Comparison of ENCODE assay signal across 25 cellular contexts in genomic region chr6:46199387-46199786, GRCh38. TPM values are rescaled to one million over a fixed set of nuclear protein-coding genes. Genes with fewer than 3 reads are reported as not detected.
A peak's percentile ranks its signal among the peaks of the same experiment; 100 is the strongest.
DNase-seq lines count a peak whose midpoint lies in the region; ATAC-seq and TF ChIP-seq lines count a peak whose summit lies in the region.
"Had no signal": no experiment of that assay in that cellular context is flagged by ENCODE, and none has a peak within 500 bp of the region (broad histone marks: within the 10 kb centered on the region; RNA-seq: fewer than 3 reads in every experiment).

No MANE protein-coding gene starts in this region.

- H3K4me1 ChIP-seq in left ventricle myocardium inferior = no peaks in the 10 kb centered on the region
- H3K4me1 ChIP-seq in gastroesophageal sphincter = no peaks in the 10 kb centered on the region
- H3K4me1 ChIP-seq: BLaER1, upper lobe of left lung had no signal

- H3K27ac ChIP-seq in left ventricle myocardium inferior (replicated peaks) (no peak overlapping the region), gastroesophageal sphincter (no peak overlapping the region)
- H3K27ac ChIP-seq: BLaER1, upper lobe of left lung had no signal

- H3K4me1 Mint-ChIP-seq in stimulated activated naive B cell treated with anti-CD40 and anti-IgM and Interleukin-4, amounts not matched to agents 10 μg/mL and 1 μg/mL and 100 μg/mL, for 72 hours = no peaks in the 10 kb centered on the region
- H3K4me1 Mint-ChIP-seq: mesothelial cell of epicardium had no signal

- H3K27me3 Mint-ChIP-seq in stimulated activated naive B cell treated with anti-CD40 and anti-IgM and Interleukin-4, amounts not matched to agents 10 μg/mL and 1 μg/mL and 100 μg/mL, for 72 hours = peaks cover 13 to 15% of the 10 kb centered on the region in 2 donors
- H3K27me3 Mint-ChIP-seq: natural killer cell treated with Interleukin-12 subunit alpha and Interleukin-12 subunit beta and Interleukin-15 and Interleukin-18, amount 100 ng/mL, for 72 hours had no signal

- no peak for DNase-seq in Right ventricle myocardium inferior (ENCODE audit: missing footprints)
- DNase-seq in left ventricle myocardium inferior = no peak
- DNase-seq in cardiac fibroblast (ENCODE audit: low read depth in 2 of 2) = peak; percentile 70 to 90
- peak; percentile 6 for DNase-seq in iris pigment epithelial cell (ENCODE audit: low read depth)
- DNase-seq in superior temporal gyrus (ENCODE audit: extremely low spot score) = no peak
- DNase-seq in stimulated activated naive B cell treated with anti-CD40 and anti-IgM and Interleukin-4, amounts not matched to agents 10 μg/mL and 1 μg/mL and 100 μg/mL, for 72 hours = no peak
- no peak for DNase-seq in H4 (ENCODE audit: low spot score)
- DNase-seq: 8988T; activated CD4-positive, alpha-beta T cell treated with anti-CD3 and anti-CD28 coated beads for 1 hour; activated naive CD4-positive, alpha-beta T cell treated with anti-CD3 and anti-CD28 coated beads, Interleukin-2, amount 50 U/mL, for 16 hours; activated T-cell treated with anti-CD3 and anti-CD28 coated beads, Interleukin-2, amount 50 U/mL, for 4 hours; left cardiac atrium; NCI-H1417 treated with DMSO at 0.1 percent for 48 hours; NCI-H69; posterior cingulate gyrus; SHP77; stimulated activated CD4-positive, alpha-beta T cell treated with anti-CD3 and anti-CD28 coated beads, Interleukin-4, amount 100 ng/mL, for 1 hour; upper lobe of left lung had no signal

- 69 to 92% methylated on average over 5 of the region's 5 CpGs for WGBS in gastroesophageal sphincter (ENCODE audit: low coverage in 1 of 2), 2 donors

- H3K36me3 Mint-ChIP-seq in stimulated activated naive B cell treated with anti-CD40 and anti-IgM and Interleukin-4, amounts not matched to agents 10 μg/mL and 1 μg/mL and 100 μg/mL, for 72 hours = peaks cover 0 to 3% of the 10 kb centered on the region in 2 donors
- H3K36me3 Mint-ChIP-seq: mesothelial cell of epicardium; natural killer cell treated with Interleukin-12 subunit alpha and Interleukin-12 subunit beta and Interleukin-15 and Interleukin-18, amount 100 ng/mL, for 72 hours had no signal

- H3K27ac Mint-ChIP-seq in stimulated activated naive B cell treated with anti-CD40 and anti-IgM and Interleukin-4, amounts not matched to agents 10 μg/mL and 1 μg/mL and 100 μg/mL, for 72 hours = no peak overlapping the region
- H3K27ac Mint-ChIP-seq: mesothelial cell of epicardium; natural killer cell treated with Interleukin-12 subunit alpha and Interleukin-12 subunit beta and Interleukin-15 and Interleukin-18, amount 100 ng/mL, for 72 hours; stimulated activated naive CD8-positive, alpha-beta T cell treated with anti-CD3 and anti-CD28 coated beads, Interleukin-15, Interleukin-2, amounts not matched to agents 100 ng/mL and 50 ng/mL, for 24 hours had no signal

- no peak for TF ChIP-seq POLR2A in gastroesophageal sphincter (IDR thresholded peaks at IDR 0.05)

- no peak for TF ChIP-seq EP300 in gastroesophageal sphincter (IDR thresholded peaks at IDR 0.05)

- intact Hi-C loops in Right ventricle myocardium inferior (cut with DNase I) = no loop called here
- intact Hi-C loops in left ventricle myocardium inferior (cut with micrococcal nuclease) = no loop called here

- H3K4me3 ChIP-seq in left ventricle myocardium inferior (no peak overlapping the region), cardiac fibroblast (replicated peaks in 1 of 2; ENCODE audit: low read depth in 2 of 2, low read length in 2 of 2) (no peak overlapping the region), gastroesophageal sphincter (no peak overlapping the region)
- H3K4me3 ChIP-seq: BLaER1, smooth muscle cell, upper lobe of left lung had no signal

- H3K36me3 ChIP-seq in left ventricle myocardium inferior (no peaks in the 10 kb centered on the region), gastroesophageal sphincter (no peaks in the 10 kb centered on the region)
- H3K36me3 ChIP-seq: BLaER1, upper lobe of left lung had no signal

- peaks cover 2 to 11% of the 10 kb centered on the region in 2 donors for H3K9me3 Mint-ChIP-seq in stimulated activated naive B cell treated with anti-CD40 and anti-IgM and Interleukin-4, amounts not matched to agents 10 μg/mL and 1 μg/mL and 100 μg/mL, for 72 hours
- H3K9me3 Mint-ChIP-seq: mesothelial cell of epicardium; natural killer cell treated with Interleukin-12 subunit alpha and Interleukin-12 subunit beta and Interleukin-15 and Interleukin-18, amount 100 ng/mL, for 72 hours; stimulated activated naive CD8-positive, alpha-beta T cell treated with anti-CD3 and anti-CD28 coated beads, Interleukin-15, Interleukin-2, amounts not matched to agents 100 ng/mL and 50 ng/mL, for 24 hours had no signal

- no peak overlapping the region for H3K4me3 Mint-ChIP-seq in stimulated activated naive B cell treated with anti-CD40 and anti-IgM and Interleukin-4, amounts not matched to agents 10 μg/mL and 1 μg/mL and 100 μg/mL, for 72 hours
- H3K4me3 Mint-ChIP-seq: activated T-cell treated with anti-CD3 and anti-CD28 coated beads, Interleukin-2, amount 50 U/mL, for 4 hours; mesothelial cell of epicardium; natural killer cell treated with Interleukin-12 subunit alpha and Interleukin-12 subunit beta and Interleukin-15 and Interleukin-18, amount 100 ng/mL, for 72 hours; stimulated activated naive CD8-positive, alpha-beta T cell treated with anti-CD3 and anti-CD28 coated beads, Interleukin-15, Interleukin-2, amounts not matched to agents 100 ng/mL and 50 ng/mL, for 24 hours had no signal

- ATAC-seq in Right ventricle myocardium inferior = peak; percentile 54
- no peak for ATAC-seq in stimulated activated naive B cell treated with anti-CD40 and anti-IgM and Interleukin-4, amounts not matched to agents 10 μg/mL and 1 μg/mL and 100 μg/mL, for 72 hours (replicated peaks)
- ATAC-seq in gastroesophageal sphincter = no peak
- ATAC-seq: activated T-cell treated with anti-CD3 and anti-CD28 coated beads, Interleukin-2, amount 50 U/mL, for 4 hours; natural killer cell treated with Interleukin-12 subunit alpha and Interleukin-12 subunit beta and Interleukin-15 and Interleukin-18, amount 100 ng/mL, for 72 hours had no signal

- TF ChIP-seq CTCF in left ventricle myocardium inferior (IDR thresholded peaks at IDR 0.05; ENCODE audit: borderline replicate concordance) = no peak
- no peak for TF ChIP-seq CTCF in cardiac fibroblast (IDR thresholded peaks at IDR 0.05; ENCODE audit: low read depth, low read length)
- no peak for TF ChIP-seq CTCF in gastroesophageal sphincter (IDR thresholded peaks at IDR 0.05)

- H3K9me3 ChIP-seq in left ventricle myocardium inferior (replicated peaks) (no peaks in the 10 kb centered on the region), gastroesophageal sphincter (no peaks in the 10 kb centered on the region)
- H3K9me3 ChIP-seq: BLaER1, upper lobe of left lung had no signal

- H3K27me3 ChIP-seq in left ventricle myocardium inferior (ENCODE audit: low read depth) (no peaks in the 10 kb centered on the region), gastroesophageal sphincter (no peaks in the 10 kb centered on the region)
- H3K27me3 ChIP-seq: BLaER1, upper lobe of left lung had no signal

RNA-seq across cellular contexts. Expression of gene ENPP5, which starts 28.6 kb away (rescaled TPM):
- 2.8 TPM for total RNA-seq in Right ventricle myocardium inferior
- total RNA-seq in left ventricle myocardium inferior = 3.0 TPM
- total RNA-seq in gastroesophageal sphincter = 1 to 10 TPM in 3 of 4 donors, under 1 TPM in 1; 0.47 to 2.6 (median 1.3) TPM
- 0.89 and 1.1 TPM in 2 replicates for total RNA-seq in H4 (2014; rRNA removed; shearing (Covaris generic))
- total RNA-seq: activated T-cell treated with anti-CD3 and anti-CD28 coated beads, Interleukin-2, amount 50 U/mL, for 4 hours; endothelial cell of umbilical vein had no signal

Comparison
In these comparisons a context has a peak if more than half of its experiments do, and no peak if none do; other contexts are left out.
1. DNase-seq: peak in cardiac fibroblast (2 of 2) and iris pigment epithelial cell (single experiment); none in Right ventricle myocardium inferior (single experiment), left ventricle myocardium inferior (single experiment), superior temporal gyrus (single experiment), stimulated activated naive B cell treated with anti-CD40 and anti-IgM and Interleukin-4, amounts not matched to agents 10 μg/mL and 1 μg/mL and 100 μg/mL, for 72 hours (single experiment) and H4 (single experiment).